ENCODE assay signal across 8 cellular contexts in genomic region chr12:123972448-123973401, GRCh38. TPM values are rescaled to one million over a fixed set of nuclear protein-coding genes. Genes with fewer than 3 reads are reported as not detected.
DNase-seq lines count a peak whose midpoint lies in the region; TF ChIP-seq lines count a peak whose summit lies in the region.

Gene CCDC92, minus strand, starts transcription at chr12:123972831. Its CDS starts 28,526 bp downstream, at chr12:123944305.
Gene ZNF664, plus strand, starts transcription at chr12:123973215. Its CDS starts 38,930 bp downstream, at chr12:124012145.

- H4K20me1 ChIP-seq in GM23248 (ENCODE audit: insufficient read depth) (no peaks in the 10 kb centered on the region), neural cell (ENCODE audit: insufficient read depth) (peaks cover 5% of the 10 kb centered on the region)

- H3K9me3 ChIP-seq in GM23248 (ENCODE audit: low read depth): no peaks in the 10 kb centered on the region
- no peaks in the 10 kb centered on the region for H3K9me3 ChIP-seq in neural cell (ENCODE audit: low read length)
- no peaks in the 10 kb centered on the region for H3K9me3 ChIP-seq in stomach

- H3K27me3 ChIP-seq in GM23248 (replicated peaks; ENCODE audit: insufficient read depth) (no peaks in the 10 kb centered on the region), neural cell (ENCODE audit: insufficient read depth, low read depth, low read length) (no peaks in the 10 kb centered on the region), stomach (no peaks in the 10 kb centered on the region)

- H3K4me3 ChIP-seq in GM23248 (peak within 1 kb of the TSS; percentile 86), fibroblast of the aortic adventitia (ENCODE audit: low read depth, low read length) (peak within 1 kb of the TSS; percentile 80), neural cell (ENCODE audit: low read length) (peak within 1 kb of the TSS; percentile 90), stomach (peak within 1 kb of the TSS; percentile 84 to 99 (median 96))

- H3K4me2 ChIP-seq in GM23248 (ENCODE audit: unreplicated experiment) (peak within 1 kb of the TSS; percentile 97), neural cell (ENCODE audit: low read length) (peak within 1 kb of the TSS; percentile 76)

- peak; percentile 36 for TF ChIP-seq RAD21 in neural cell (conservative IDR thresholded peaks at IDR 0.05)

- DNase-seq in EL (peak; percentile 92), GM23248 (peak; percentile 93), LHCN-M2 (ENCODE audit: low read depth) (peak; percentile 85), RPMI7951 (ENCODE audit: low read depth) (peak; percentile 79), fibroblast of the aortic adventitia (ENCODE audit: low read depth) (peak; percentile 84), stomach (peak; percentile 95)
- peak; percentile 96 for DNase-seq in activated effector memory CD4-positive, alpha-beta T cell treated with Interleukin-2 at 50 U/mL for 16 hours

- H3K9ac ChIP-seq in GM23248 (peak within 1 kb of the TSS; percentile 82), neural cell (ENCODE audit: low read length) (peak within 1 kb of the TSS; percentile 83)

- H2AFZ ChIP-seq in GM23248 (peak within 1 kb of the TSS; percentile 84), neural cell (ENCODE audit: low read depth, low read length) (peak within 1 kb of the TSS; percentile 58)

- peak in 1 of 4 donors; percentile 26 for TF ChIP-seq POLR2A in stomach (IDR thresholded peaks at IDR 0.05)

- TF ChIP-seq EP300 in neural cell (conservative IDR thresholded peaks at IDR 0.05; ENCODE audit: poor library complexity, severe bottlenecking) (peak; percentile 39), stomach (IDR thresholded peaks at IDR 0.05) (no peak)

- peaks cover 37% of the 10 kb centered on the region for H3F3A ChIP-seq in GM23248 (ENCODE audit: insufficient read depth)
- no peaks in the 10 kb centered on the region for H3F3A ChIP-seq in neural cell (ENCODE audit: insufficient read depth, low read length, poor library complexity, severe bottlenecking)

- WGBS in GM23248 (ENCODE audit: low coverage in 1 of 2, low lambda C conversion rate in 2 of 2, missing lambda C conversion rate in 2 of 2), 2 experiments: 0 to 1% methylated on average over 1 to 85 of the region's 138 CpGs
- WGBS in stomach, 5 donors: 0 to 33% (median 1%) methylated on average over 29 to 120 of the region's 138 CpGs

- H3K9me2 ChIP-seq in GM23248 (ENCODE audit: insufficient read depth) (no peaks in the 10 kb centered on the region), neural cell (ENCODE audit: insufficient read depth, low read length) (no peaks in the 10 kb centered on the region)

- H3K36me3 ChIP-seq in GM23248 (ENCODE audit: low read depth) (no peaks in the 10 kb centered on the region), neural cell (ENCODE audit: insufficient read depth, low read length) (no peaks in the 10 kb centered on the region), stomach (peaks cover 0 to 18% (median 9%) of the 10 kb centered on the region in 4 donors)

- in situ Hi-C loops in GM23248 (cut with MboI): no loop called here

- H3K79me2 ChIP-seq in GM23248 (ENCODE audit: insufficient read depth): peaks cover 57% of the 10 kb centered on the region
- H3K79me2 ChIP-seq in neural cell (replicated peaks; ENCODE audit: insufficient read depth, low read length): peaks cover 79% of the 10 kb centered on the region

- intact Hi-C loops in stomach (cut with DNase I; ENCODE audit: low total_unique reads): no loop called here

- H3K4me1 ChIP-seq in GM23248 (ENCODE audit: insufficient read depth): peaks cover 29% of the 10 kb centered on the region
- H3K4me1 ChIP-seq in stomach: peaks cover 13 to 49% (median 35%) of the 10 kb centered on the region in 4 donors

- H3K27ac ChIP-seq in GM23248 (peak within 1 kb of the TSS; percentile 59), neural cell (ENCODE audit: low read length) (peak within 1 kb of the TSS; percentile 80), stomach (peak within 1 kb of the TSS; percentile 92 to 97 (median 96))

- TF ChIP-seq CTCF in fibroblast of the aortic adventitia (IDR thresholded peaks at IDR 0.05; ENCODE audit: insufficient read depth, low read length): no peak
- peak; percentile 59 for TF ChIP-seq CTCF in neural cell (IDR thresholded peaks at IDR 0.05; ENCODE audit: poor library complexity, severe bottlenecking)
- peak in 3 of 7 experiments; percentile 9 to 37 (median 10) for TF ChIP-seq CTCF in stomach (IDR thresholded peaks at IDR 0.05)

TF ChIP-seq in neural cell, 6 proteins besides CTCF, POLR2A, EP300 and RAD21:
- TF ChIP-seq TAF1 (IDR thresholded peaks at IDR 0.05; ENCODE audit: low read depth) (no peak), EZH2 (IDR thresholded peaks at IDR 0.05; ENCODE audit: borderline replicate concordance, insufficient read depth, low read length, poor library complexity, severe bottlenecking) (no peak), REST (IDR thresholded peaks at IDR 0.05; ENCODE audit: borderline replicate concordance) (no peak), MXI1 (conservative IDR thresholded peaks at IDR 0.05; ENCODE audit: poor library complexity, severe bottlenecking) (peak; percentile 8), POLR2AphosphoS5 (IDR thresholded peaks at IDR 0.05) (peak; percentile 85), SMC3 (conservative IDR thresholded peaks at IDR 0.05; ENCODE audit: poor library complexity) (no peak)

RNA-seq across cellular contexts. Expression of gene CCDC92, which starts in this region (rescaled TPM):
- total RNA-seq in GM23248 (2014; rRNA removed; shearing (Covaris generic)): 13.2 and 20.3 TPM in 2 replicates
- 49.5 and 54.7 TPM in 2 replicates for polyA plus RNA-seq in GM23248 (2016; fragmentation: Nextera tagmentation; extraction: Ambion mirVana)
- 10.3 and 16.4 TPM in 2 replicates for total RNA-seq in LHCN-M2 (2014; rRNA removed)
- 39.6 TPM for polyA plus RNA-seq in LHCN-M2 (2012)
- 5.5 and 8.3 TPM in 2 replicates for total RNA-seq in RPMI7951 (2014; rRNA removed; shearing (Covaris generic))
- total RNA-seq in fibroblast of the aortic adventitia (ENCODE audit: low replicate concordance): 14.1 and 22.7 TPM in 2 replicates
- polyA plus RNA-seq in neural cell: 11.3 and 12.4 TPM in 2 replicates
- 38.5 and 50.9 TPM in 2 replicates for polyA minus RNA-seq in neural cell
- 10 to 100 TPM in 3 of 5 donors, 1 to 10 TPM in 2; 3.5 to 30.4 (median 12.3) TPM for total RNA-seq in stomach
- polyA plus RNA-seq in stomach: 10 to 100 TPM; 21.7 to 32.6 (median 23.8) TPM

RNA-seq across cellular contexts. Expression of gene ZNF664, which starts in this region (rescaled TPM):
- 29.1 and 36.3 TPM in 2 replicates for total RNA-seq in GM23248 (2014; rRNA removed; shearing (Covaris generic))
- 10.7 and 11.3 TPM in 2 replicates for polyA plus RNA-seq in GM23248 (2016; fragmentation: Nextera tagmentation; extraction: Ambion mirVana)
- total RNA-seq in LHCN-M2 (2014; rRNA removed): 32.5 and 43.2 TPM in 2 replicates
- polyA plus RNA-seq in LHCN-M2 (2012): 20.4 TPM
- total RNA-seq in RPMI7951 (2014; rRNA removed; shearing (Covaris generic)): 32.1 and 43.4 TPM in 2 replicates
- 28.3 and 73.3 TPM in 2 replicates for total RNA-seq in fibroblast of the aortic adventitia (ENCODE audit: low replicate concordance)
- polyA plus RNA-seq in neural cell: 146 and 152 TPM in 2 replicates
- 149 and 186 TPM in 2 replicates for polyA minus RNA-seq in neural cell
- 100 to 1,000 TPM in 2 of 5 donors, 10 to 100 TPM in 3; 42.6 to 224 (median 89.6) TPM for total RNA-seq in stomach
- polyA plus RNA-seq in stomach: 10 to 100 TPM; 16.5 to 50.3 (median 45.4) TPM

Comparison
In these comparisons a context has a peak if more than half of its experiments do, and no peak if none do; other contexts are left out.
1. Peak in every context shown above with its lines: DNase-seq, H3K4me3 ChIP-seq and H3K27ac ChIP-seq.